Comparison of ENCODE assay signal across 39 cellular contexts in the genomic region with DNA sequence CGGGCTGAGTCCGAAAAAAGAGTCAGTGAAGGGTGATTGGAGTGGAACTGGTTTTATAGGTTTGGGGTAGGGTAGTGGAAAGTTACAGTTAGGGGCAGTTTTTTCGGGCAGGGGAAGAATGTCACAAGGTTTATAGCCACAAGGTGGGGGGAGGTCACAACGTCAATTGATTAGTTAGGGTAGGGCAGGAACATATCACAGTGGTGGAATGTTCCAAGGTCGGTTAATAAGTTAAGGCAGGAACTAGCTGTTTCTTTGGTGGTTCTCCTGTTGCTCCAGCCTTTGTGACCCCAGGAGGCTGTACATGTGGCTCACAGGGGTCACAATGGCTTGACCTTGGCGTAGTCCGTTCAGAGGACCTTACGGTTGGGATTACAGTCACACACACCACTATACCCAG. TPM values are rescaled to one million over a fixed set of nuclear protein-coding genes. Genes with fewer than 3 reads are reported as not detected.
"Had no signal": no experiment of that assay in that cellular context is flagged by ENCODE, and none has a peak within 500 bp of the region (broad histone marks: within the 10 kb centered on the region; RNA-seq: fewer than 3 reads in every experiment).

No MANE protein-coding gene starts in this region.

- H3K9me3 ChIP-seq: ascending aorta had no signal

- H3K4me1 ChIP-seq: ascending aorta had no signal

- H3K27ac ChIP-seq: ascending aorta, cardiac muscle cell, WERI-Rb-1 had no signal

- H3K4me3 ChIP-seq: ascending aorta, cardiac muscle cell had no signal

- H3K4me3 Mint-ChIP-seq: activated CD4-positive, alpha-beta memory T cell treated with anti-CD3 and anti-CD28 coated beads, Interleukin-2, amount 10 ng/mL, durations not matched to agents 7 days and 5 days; activated CD4-positive, alpha-beta T cell treated with anti-CD3 and anti-CD28 coated beads for 36 hours; activated CD4-positive, alpha-beta T cell treated with anti-CD3 and anti-CD28 coated beads, Interleukin-2, amount 10 ng/mL, durations not matched to agents 7 days and 5 days; activated CD8-positive, alpha-beta memory T cell treated with anti-CD3 and anti-CD28 coated beads, Interleukin-2, amount 10 ng/mL, durations not matched to agents 7 days and 5 days; activated CD8-positive, alpha-beta T cell treated with anti-CD3 and anti-CD28 coated beads, Interleukin-2, amount 10 ng/mL, durations not matched to agents 7 days and 5 days; activated naive CD4-positive, alpha-beta T cell treated with anti-CD3 and anti-CD28 coated beads, Interleukin-2, amount 10 ng/mL, durations not matched to agents 7 days and 5 days; activated naive CD4-positive, alpha-beta T cell treated with anti-CD3 and anti-CD28 coated beads, Interleukin-2, amount 50 U/mL, for 24 hours; activated naive CD8-positive, alpha-beta T cell; activated naive CD8-positive, alpha-beta T cell treated with anti-CD3 and anti-CD28 coated beads, Interleukin-2, amount 10 ng/mL, durations not matched to agents 7 days and 5 days; activated naive CD8-positive, alpha-beta T cell treated with anti-CD3 and anti-CD28 coated beads, Interleukin-2, amount 50 U/mL, for 24 hours; activated T-cell treated with anti-CD3 and anti-CD28 coated beads, Interleukin-2, amount 50 U/mL, for 24 hours; brain; central memory CD8-positive, alpha-beta T cell; T-helper 1 cell treated with Interleukin-12 subunit alpha and Interleukin-12 subunit beta and Interleukin-4 antibody, amounts not matched to agents 30 μg/mL and 1 μg/mL, for 36 hours; T-helper 2 cell treated with Interferon-gamma antibody and Interleukin-4, amounts not matched to agents 5 μg/mL and 100 μg/mL, for 36 hours; WTC11 had no signal

- H3K36me3 ChIP-seq: ascending aorta, cardiac muscle cell, WERI-Rb-1 had no signal

- H3K4me1 Mint-ChIP-seq: activated CD4-positive, alpha-beta memory T cell treated with anti-CD3 and anti-CD28 coated beads, Interleukin-2, amount 10 ng/mL, durations not matched to agents 7 days and 5 days; activated CD4-positive, alpha-beta T cell treated with anti-CD3 and anti-CD28 coated beads for 36 hours; activated CD4-positive, alpha-beta T cell treated with anti-CD3 and anti-CD28 coated beads, Interleukin-2, amount 10 ng/mL, durations not matched to agents 7 days and 5 days; activated CD8-positive, alpha-beta memory T cell treated with anti-CD3 and anti-CD28 coated beads, Interleukin-2, amount 10 ng/mL, durations not matched to agents 7 days and 5 days; activated naive CD4-positive, alpha-beta T cell treated with anti-CD3 and anti-CD28 coated beads, Interleukin-2, amount 10 ng/mL, durations not matched to agents 7 days and 5 days; activated naive CD4-positive, alpha-beta T cell treated with anti-CD3 and anti-CD28 coated beads, Interleukin-2, amount 50 U/mL, for 24 hours; activated naive CD8-positive, alpha-beta T cell treated with anti-CD3 and anti-CD28 coated beads, Interleukin-2, amount 10 ng/mL, durations not matched to agents 7 days and 5 days; activated naive CD8-positive, alpha-beta T cell treated with anti-CD3 and anti-CD28 coated beads, Interleukin-2, amount 50 U/mL, for 24 hours; brain; central memory CD8-positive, alpha-beta T cell had no signal

- ATAC-seq: activated CD4-positive, alpha-beta T cell treated with anti-CD3 and anti-CD28 coated beads for 36 hours; activated CD4-positive, CD25-positive, alpha-beta regulatory T cell treated with anti-CD3 and anti-CD28 coated beads, Interleukin-2, amount 50 U/mL, for 24 hours; activated CD8-positive, alpha-beta memory T cell treated with anti-CD3 and anti-CD28 coated beads, Interleukin-2, amount 10 ng/mL, durations not matched to agents 7 days and 5 days; activated CD8-positive, alpha-beta T cell treated with anti-CD3 and anti-CD28 coated beads, Interleukin-2, amount 10 ng/mL, durations not matched to agents 7 days and 5 days; activated naive CD8-positive, alpha-beta T cell treated with anti-CD3 and anti-CD28 coated beads, Interleukin-2, amount 50 U/mL, for 24 hours; WTC11 had no signal

- H3K9me3 Mint-ChIP-seq: activated CD4-positive, alpha-beta memory T cell treated with anti-CD3 and anti-CD28 coated beads, Interleukin-2, amount 10 ng/mL, durations not matched to agents 7 days and 5 days; activated CD4-positive, alpha-beta T cell treated with anti-CD3 and anti-CD28 coated beads, Interleukin-2, amount 10 ng/mL, durations not matched to agents 7 days and 5 days; activated naive CD4-positive, alpha-beta T cell treated with anti-CD3 and anti-CD28 coated beads, Interleukin-2, amount 10 ng/mL, durations not matched to agents 7 days and 5 days; activated naive CD4-positive, alpha-beta T cell treated with anti-CD3 and anti-CD28 coated beads, Interleukin-2, amount 50 U/mL, for 24 hours; activated naive CD8-positive, alpha-beta T cell treated with anti-CD3 and anti-CD28 coated beads, Interleukin-2, amount 10 ng/mL, durations not matched to agents 7 days and 5 days; activated naive CD8-positive, alpha-beta T cell treated with anti-CD3 and anti-CD28 coated beads, Interleukin-2, amount 50 U/mL, for 24 hours; activated T-cell treated with anti-CD3 and anti-CD28 coated beads, Interleukin-2, amount 50 U/mL, for 24 hours; activated T-helper 2 cell treated with anti-CD3 and anti-CD28 coated beads, Interferon-gamma antibody, Interleukin-2, Interleukin-4, amounts not matched to agents 10 μg/mL and 5 μg/mL and 100 μg/mL, durations not matched to agents 14 hours and 24 hours and 36 hours; brain; central memory CD8-positive, alpha-beta T cell; T-helper 1 cell treated with Interleukin-12 subunit alpha and Interleukin-12 subunit beta and Interleukin-4 antibody, amounts not matched to agents 30 μg/mL and 1 μg/mL, for 36 hours; T-helper 2 cell treated with Interferon-gamma antibody and Interleukin-4, amounts not matched to agents 5 μg/mL and 100 μg/mL, for 36 hours had no signal

- DNase-seq: activated CD4-positive, alpha-beta memory T cell treated with anti-CD3 and anti-CD28 coated beads, Interleukin-2, amount 10 ng/mL, durations not matched to agents 7 days and 5 days; activated CD4-positive, alpha-beta T cell treated with anti-CD3 and anti-CD28 coated beads for 1 hour; activated CD4-positive, alpha-beta T cell treated with anti-CD3 and anti-CD28 coated beads for 36 hours; activated CD4-positive, alpha-beta T cell treated with anti-CD3 and anti-CD28 coated beads for 48 hours; activated CD4-positive, alpha-beta T cell treated with anti-CD3 and anti-CD28 coated beads, Interleukin-2, amount 10 ng/mL, durations not matched to agents 7 days and 5 days; activated CD4-positive, alpha-beta T cell treated with anti-CD3 and anti-CD28 coated beads, Interleukin-2, amount 50 U/mL, for 48 hours; activated CD4-positive, CD25-positive, alpha-beta regulatory T cell; activated CD8-positive, alpha-beta memory T cell treated with anti-CD3 and anti-CD28 coated beads for 24 hours; activated CD8-positive, alpha-beta memory T cell treated with anti-CD3 and anti-CD28 coated beads, Interleukin-2, amount 10 ng/mL, durations not matched to agents 7 days and 5 days; activated CD8-positive, alpha-beta memory T cell treated with anti-CD3 and anti-CD28 coated beads, Interleukin-2, amount 50 U/mL, for 48 hours; activated CD8-positive, alpha-beta T cell treated with anti-CD3 and anti-CD28 coated beads, Interleukin-2, amount 10 ng/mL, durations not matched to agents 7 days and 5 days; activated effector memory CD4-positive, alpha-beta T cell treated with Interleukin-2 at 50 U/mL for 16 hours; activated gamma-delta T cell; activated naive CD4-positive, alpha-beta T cell treated with anti-CD3 and anti-CD28 coated beads, Interleukin-2, amount 10 ng/mL, durations not matched to agents 7 days and 5 days; activated naive CD4-positive, alpha-beta T cell treated with Interleukin-2 at 50 U/mL for 16 hours; activated naive CD8-positive, alpha-beta T cell treated with anti-CD3 and anti-CD28 coated beads, Interleukin-2, amount 10 ng/mL, durations not matched to agents 7 days and 5 days; activated naive CD8-positive, alpha-beta T cell treated with anti-CD3 and anti-CD28 coated beads, Interleukin-2, amount 50 U/mL, for 24 hours; activated T-cell treated with anti-CD3 and anti-CD28 coated beads, Interleukin-2, amount 50 U/mL, for 24 hours; activated T-cell treated with anti-CD3 and anti-CD28 coated beads, Interleukin-2, amount 50 U/mL, for 48 hours; amygdala; anterior cingulate cortex; caudate nucleus; cerebellar nuclear complex; T-helper 1 cell; T-helper 2 cell; T-helper 9 cell; WERI-Rb-1 had no signal

- H3K27ac Mint-ChIP-seq: activated CD4-positive, alpha-beta memory T cell treated with anti-CD3 and anti-CD28 coated beads, Interleukin-2, amount 10 ng/mL, durations not matched to agents 7 days and 5 days; activated CD4-positive, alpha-beta T cell treated with anti-CD3 and anti-CD28 coated beads for 36 hours; activated CD4-positive, alpha-beta T cell treated with anti-CD3 and anti-CD28 coated beads, Interleukin-2, amount 10 ng/mL, durations not matched to agents 7 days and 5 days; activated CD8-positive, alpha-beta memory T cell treated with anti-CD3 and anti-CD28 coated beads, Interleukin-2, amount 10 ng/mL, durations not matched to agents 7 days and 5 days; activated CD8-positive, alpha-beta T cell treated with anti-CD3 and anti-CD28 coated beads, Interleukin-2, amount 10 ng/mL, durations not matched to agents 7 days and 5 days; activated naive CD4-positive, alpha-beta T cell treated with anti-CD3 and anti-CD28 coated beads, Interleukin-2, amount 10 ng/mL, durations not matched to agents 7 days and 5 days; activated naive CD4-positive, alpha-beta T cell treated with anti-CD3 and anti-CD28 coated beads, Interleukin-2, amount 50 U/mL, for 24 hours; activated naive CD8-positive, alpha-beta T cell; activated naive CD8-positive, alpha-beta T cell treated with anti-CD3 and anti-CD28 coated beads, Interleukin-2, amount 10 ng/mL, durations not matched to agents 7 days and 5 days; activated naive CD8-positive, alpha-beta T cell treated with anti-CD3 and anti-CD28 coated beads, Interleukin-2, amount 50 U/mL, for 24 hours; activated T-cell treated with anti-CD3 and anti-CD28 coated beads, Interleukin-2, amount 50 U/mL, for 24 hours; activated T-helper 2 cell treated with anti-CD3 and anti-CD28 coated beads, Interferon-gamma antibody, Interleukin-2, Interleukin-4, amounts not matched to agents 10 μg/mL and 5 μg/mL and 100 μg/mL, durations not matched to agents 14 hours and 24 hours and 36 hours; brain; T-helper 1 cell treated with Interleukin-12 subunit alpha and Interleukin-12 subunit beta and Interleukin-4 antibody, amounts not matched to agents 30 μg/mL and 1 μg/mL, for 36 hours; T-helper 2 cell treated with Interferon-gamma antibody and Interleukin-4, amounts not matched to agents 5 μg/mL and 100 μg/mL, for 36 hours; WTC11 had no signal

- H3K36me3 Mint-ChIP-seq: activated CD8-positive, alpha-beta memory T cell treated with anti-CD3 and anti-CD28 coated beads, Interleukin-2, amount 10 ng/mL, durations not matched to agents 7 days and 5 days; activated naive CD4-positive, alpha-beta T cell treated with anti-CD3 and anti-CD28 coated beads, Interleukin-2, amount 10 ng/mL, durations not matched to agents 7 days and 5 days; activated naive CD4-positive, alpha-beta T cell treated with anti-CD3 and anti-CD28 coated beads, Interleukin-2, amount 50 U/mL, for 24 hours; activated naive CD8-positive, alpha-beta T cell; activated naive CD8-positive, alpha-beta T cell treated with anti-CD3 and anti-CD28 coated beads, Interleukin-2, amount 10 ng/mL, durations not matched to agents 7 days and 5 days; brain; WTC11 had no signal

RNA-seq across cellular contexts. Expression of a gene that starts 20.3 kb away (rescaled TPM):
- total RNA-seq: activated CD4-positive, alpha-beta memory T cell treated with anti-CD3 and anti-CD28 coated beads, Interleukin-2, amount 10 ng/mL, durations not matched to agents 7 days and 5 days; activated CD4-positive, alpha-beta T cell treated with anti-CD3 and anti-CD28 coated beads for 36 hours; activated CD4-positive, alpha-beta T cell treated with anti-CD3 and anti-CD28 coated beads, Interleukin-2, amount 10 ng/mL, durations not matched to agents 7 days and 5 days; activated CD8-positive, alpha-beta memory T cell treated with anti-CD3 and anti-CD28 coated beads, Interleukin-2, amount 10 ng/mL, durations not matched to agents 7 days and 5 days; activated CD8-positive, alpha-beta T cell treated with anti-CD3 and anti-CD28 coated beads, Interleukin-2, amount 10 ng/mL, durations not matched to agents 7 days and 5 days; activated naive CD8-positive, alpha-beta T cell treated with anti-CD3 and anti-CD28 coated beads, Interleukin-2, amount 10 ng/mL, durations not matched to agents 7 days and 5 days; activated T-helper 2 cell treated with anti-CD3 and anti-CD28 coated beads, Interferon-gamma antibody, Interleukin-2, Interleukin-4, amounts not matched to agents 10 μg/mL and 5 μg/mL and 100 μg/mL, durations not matched to agents 14 hours and 24 hours and 36 hours; ascending aorta; bronchial epithelial cell; cardiac muscle cell; WTC11 had no signal
- polyA plus RNA-seq: cardiac muscle cell had no signal

RNA-seq across cellular contexts. Expression of a gene that starts 23.3 kb away (rescaled TPM):
- total RNA-seq: cardiac muscle cell had no signal
